Comparison of ENCODE assay signal across 1 cellular context in the genomic region with DNA sequence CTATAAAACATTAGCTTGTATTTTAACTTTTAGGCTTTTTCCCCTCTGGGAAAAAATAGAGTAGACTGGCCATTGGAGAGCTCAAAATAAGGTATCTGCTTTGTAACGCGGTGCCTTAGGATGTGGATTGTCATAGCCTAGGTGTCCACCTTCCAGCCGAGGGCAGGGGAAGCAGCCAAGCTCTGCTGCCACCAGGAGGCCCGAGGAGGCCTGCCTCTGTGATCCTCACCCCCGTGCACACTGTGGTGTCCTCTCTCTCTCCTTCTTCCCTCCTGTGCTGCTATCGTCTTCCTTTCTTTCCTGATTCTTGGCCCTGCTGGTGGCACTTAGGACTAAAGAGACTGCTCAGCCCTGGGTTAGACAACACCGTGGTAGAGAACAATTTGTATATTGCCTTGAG.
TF ChIP-seq lines count a peak whose summit lies in the region.

No MANE protein-coding gene starts in this region.

TF ChIP-seq in SK-N-SH, 30 proteins besides CTCF, POLR2A, EP300 and RAD21 (continued from another document):
- TF ChIP-seq TEAD4 (IDR thresholded peaks at IDR 0.05; ENCODE audit: borderline replicate concordance, insufficient read depth) (no peak), CHD2 (IDR thresholded peaks at IDR 0.05; ENCODE audit: low read length, partially characterized antibody) (no peak), SIN3A (IDR thresholded peaks at IDR 0.05; ENCODE audit: borderline replicate concordance, low read depth, low read length) (no peak), EZH2phosphoT487 (IDR thresholded peaks at IDR 0.05; ENCODE audit: borderline replicate concordance, low read depth) (no peak)
